In genomic region chr3:69120879-69121464, GRCh38 we compare ENCODE assay signal across 8 cellular contexts. TPM values are rescaled to one million over a fixed set of nuclear protein-coding genes. Genes with fewer than 3 reads are reported as not detected.
A peak's percentile ranks its signal among the peaks of the same experiment; 100 is the strongest.
DNase-seq lines count a peak whose midpoint lies in the region; ATAC-seq and TF ChIP-seq lines count a peak whose summit lies in the region.

No MANE protein-coding gene starts in this region.

- no peaks in the 10 kb centered on the region for H3K9me2 ChIP-seq in PC-9 (ENCODE audit: insufficient read depth)

- ATAC-seq in GM19455 (IDR thresholded peaks at IDR 0.05; ENCODE audit: unreplicated experiment), result peak; percentile 85

- CTCF ChIA-PET in PC-9 (lab: Charles Lee), result interaction anchor here (0.5 to 2.0 kb wide), 4 partner anchors 40 to 320 kb away, joined by 3 to 8 read pairs (median 6); no protein-coding TSS in a partner anchor

- no peaks in the 10 kb centered on the region for H3K27me3 ChIP-seq in PC-9 (ENCODE audit: insufficient read depth, low read depth)
- peaks cover 4% of the 10 kb centered on the region for H3K27me3 ChIP-seq in osteoblast (ENCODE audit: insufficient read depth, low read length)
- no peaks in the 10 kb centered on the region for H3K27me3 ChIP-seq in tibial artery

- H4K20me1 ChIP-seq in PC-9 (ENCODE audit: insufficient read depth) (no peaks in the 10 kb centered on the region), osteoblast (ENCODE audit: insufficient read depth, low read length) (no peaks in the 10 kb centered on the region)

- H3K9me3 ChIP-seq in PC-9 (ENCODE audit: insufficient read depth, low read depth) (no peaks in the 10 kb centered on the region), osteoblast (ENCODE audit: low read depth, low read length) (no peaks in the 10 kb centered on the region), tibial artery (no peaks in the 10 kb centered on the region)

- H2AFZ ChIP-seq in PC-9, result peak overlapping the region; percentile 63; the same call in 1 of the 2 replicates
- H2AFZ ChIP-seq in osteoblast (ENCODE audit: low read length), result no peak overlapping the region

- H3K4me3 ChIP-seq in PC-9 (no peak overlapping the region), osteoblast (ENCODE audit: insufficient read depth, low read length) (no peak overlapping the region), tibial artery (no peak overlapping the region)

- BruUV-seq in PC-9 (replicated peaks; lab: Mats Ljungman, UMichigan), result no TSS peak

- intact Hi-C loops in PC-9 (cut with micrococcal nuclease; ENCODE audit: unreplicated experiment), result loop anchor here (1.0 to 5.0 kb wide), 4 partner anchors 41 to 550 kb away; no protein-coding TSS in a partner anchor
- intact Hi-C loops in tibial artery (cut with DNase I; ENCODE audit: low total_unique reads), result no loop called here

- peaks cover 15% of the 10 kb centered on the region for H3F3A ChIP-seq in PC-9 (ENCODE audit: insufficient read depth, low read depth)

- no peak overlapping the region for H3K27ac ChIP-seq in PC-9
- no peak overlapping the region for H3K27ac ChIP-seq in osteoblast (ENCODE audit: low read depth, low read length)
- H3K27ac ChIP-seq in tibial artery, result no peak overlapping the region

- H3K36me3 ChIP-seq in PC-9 (ENCODE audit: low read depth) (no peaks in the 10 kb centered on the region), osteoblast (ENCODE audit: insufficient read depth, low read length) (no peaks in the 10 kb centered on the region), tibial artery (no peaks in the 10 kb centered on the region)

- POLR2A ChIA-PET in PC-9 (lab: Charles Lee; ENCODE audit: unreplicated experiment), result no interaction called here

- DNase-seq in COLO829 (ENCODE audit: low spot score), result peak; percentile 66
- peak; percentile 63 for DNase-seq in HT1080 (ENCODE audit: low read depth)
- peak; percentile 64 to 77 for DNase-seq in PC-9
- peak; percentile 86 to 88 for DNase-seq in activated T-cell treated with anti-CD3 and anti-CD28 coated beads, Interleukin-2, amount 50 U/mL, for 48 hours
- DNase-seq in fibroblast of the conjunctiva (ENCODE audit: low read depth), result peak; percentile 71
- DNase-seq in osteoblast (ENCODE audit: insufficient read length, low spot score, missing footprints), result no peak
- peak; percentile 71 to 78 for DNase-seq in tibial artery

- no peak overlapping the region for H3K4me2 ChIP-seq in PC-9
- H3K4me2 ChIP-seq in osteoblast (ENCODE audit: insufficient read depth, low read length), result no peak overlapping the region

- H3K79me2 ChIP-seq in PC-9 (ENCODE audit: low read depth) (no peaks in the 10 kb centered on the region), osteoblast (ENCODE audit: insufficient read depth, low read length) (no peaks in the 10 kb centered on the region)

- TF ChIP-seq CTCF in PC-9 (conservative IDR thresholded peaks at IDR 0.05) (peak; percentile 83), osteoblast (IDR thresholded peaks at IDR 0.05; ENCODE audit: extremely low read depth, low read depth, low read length) (peak; percentile 96), tibial artery (IDR thresholded peaks at IDR 0.05) (peak; percentile 80 to 91)

- peaks cover 18% of the 10 kb centered on the region for H3K4me1 ChIP-seq in PC-9 (replicated peaks; ENCODE audit: insufficient read depth)
- H3K4me1 ChIP-seq in osteoblast (ENCODE audit: insufficient read depth, low read length), result peaks cover 3% of the 10 kb centered on the region
- H3K4me1 ChIP-seq in tibial artery, result peaks cover 0 to 12% (median 0%) of the 10 kb centered on the region in 4 donors

RNA-seq across cellular contexts. Expression of gene LMOD3, which starts 1.4 kb away (rescaled TPM):
- total RNA-seq in HT1080 (2014; rRNA removed; shearing (Covaris generic)), result 0.19 TPM in 1 of 2 replicates, not detected in the other
- 0.01 and 0.07 TPM in 2 replicates for polyA plus RNA-seq in HT1080 (2015; cell fraction: cytosol; rRNA removed)
- not detected in 2 replicates for polyA plus RNA-seq in HT1080 (2015; cell fraction: nucleus; rRNA removed)
- total RNA-seq in PC-9 (2021), result not detected in 2 replicates
- total RNA-seq in osteoblast, result not detected in 2 replicates

RNA-seq across cellular contexts. Expression of gene ARL6IP5, which starts 36.2 kb away (rescaled TPM):
- total RNA-seq in HT1080 (2014; rRNA removed; shearing (Covaris generic)), result 30.1 and 43.5 TPM in 2 replicates
- 70.7 and 73.8 TPM in 2 replicates for polyA plus RNA-seq in HT1080 (2015; cell fraction: cytosol; rRNA removed)
- 46.9 and 53.4 TPM in 2 replicates for polyA plus RNA-seq in HT1080 (2015; cell fraction: nucleus; rRNA removed)
- total RNA-seq in PC-9 (2021) (35.6 and 45.7 TPM in 2 replicates), osteoblast (91.2 and 99.9 TPM in 2 replicates)

RNA-seq across cellular contexts. Expression of gene UBA3, which starts 40.8 kb away (rescaled TPM):
- 55.5 and 55.9 TPM in 2 replicates for total RNA-seq in HT1080 (2014; rRNA removed; shearing (Covaris generic))
- polyA plus RNA-seq in HT1080 (2015; cell fraction: cytosol; rRNA removed), result 58.2 and 62.7 TPM in 2 replicates
- 105 and 111 TPM in 2 replicates for polyA plus RNA-seq in HT1080 (2015; cell fraction: nucleus; rRNA removed)
- total RNA-seq in PC-9 (2021) (75.3 and 88.8 TPM in 2 replicates), osteoblast (77.1 and 78.1 TPM in 2 replicates)
